In genomic region chr9:1939926-1940368, GRCh38 we compare ENCODE assay signal across 8 cellular contexts.
A peak's percentile ranks its signal among the peaks of the same experiment; 100 is the strongest.
DNase-seq lines count a peak whose midpoint lies in the region; ATAC-seq, FAIRE-seq and TF ChIP-seq lines count a peak whose summit lies in the region.

No MANE protein-coding gene starts in this region.

- no peak overlapping the region for H3K4me3 ChIP-seq in breast epithelium
- H3K4me3 ChIP-seq in pancreas = no peak overlapping the region
- no peak overlapping the region for H3K4me3 ChIP-seq in tibial artery

- H3K36me3 ChIP-seq in breast epithelium (no peaks in the 10 kb centered on the region), pancreas (no peaks in the 10 kb centered on the region), tibial artery (no peaks in the 10 kb centered on the region)

- no peaks in the 10 kb centered on the region for H3K4me1 Mint-ChIP-seq in MCF 10A (ENCODE audit: insufficient read depth, unreplicated experiment)

- H3K4me3 Mint-ChIP-seq in MCF 10A (ENCODE audit: unreplicated experiment) = no peak overlapping the region

- H3K27ac Mint-ChIP-seq in MCF 10A (ENCODE audit: low read depth, unreplicated experiment) = no peak overlapping the region

- H3K9me3 Mint-ChIP-seq in MCF 10A (ENCODE audit: unreplicated experiment) = no peaks in the 10 kb centered on the region

- H3K27me3 Mint-ChIP-seq in MCF 10A (ENCODE audit: insufficient read depth, unreplicated experiment) = peaks cover 32% of the 10 kb centered on the region

- H3K27me3 ChIP-seq in breast epithelium (no peaks in the 10 kb centered on the region), pancreas (no peaks in the 10 kb centered on the region), tibial artery (no peaks in the 10 kb centered on the region)

- no peaks in the 10 kb centered on the region for H3K36me3 Mint-ChIP-seq in MCF 10A (ENCODE audit: insufficient read depth, unreplicated experiment)

- H3K27ac ChIP-seq in breast epithelium (no peak overlapping the region), pancreas (no peak overlapping the region), tibial artery (no peak overlapping the region)

- no TSS peak for BruUV-seq in MCF 10A (replicated peaks; lab: Mats Ljungman, UMichigan)

- WGBS in pancreas, 2 donors = 39 to 43% methylated on average over 7 of the region's 7 CpGs

- H3K4me1 ChIP-seq in breast epithelium (no peaks in the 10 kb centered on the region), pancreas (no peaks in the 10 kb centered on the region), tibial artery (no peaks in the 10 kb centered on the region)

- DNase-seq in MCF 10A (ENCODE audit: unreplicated experiment) (peak; percentile 47), breast epithelium (ENCODE audit: low spot score in 2 of 2) (no peak), H54 (ENCODE audit: insufficient read length, low spot score) (no peak), Kasumi-1 (lab: John Stamatoyannopoulos, UW) (peak; percentile 6 to 20), dermis microvascular lymphatic vessel endothelial cell (ENCODE audit: low read depth in 2 of 2) (peak; percentile 2 to 30), pancreas (peak in 4 of 6 donors; percentile 23 to 41 (median 34)), tibial artery (no peak)

- FAIRE-seq in H54 (lab: Jason Lieb, UNC) (peak; percentile 11), pancreas (lab: Jason Lieb, UNC) (no peak)

- ATAC-seq in SK-N-SH treated with all-trans-retinoic acid at 6 μM for 48 hours (peak; percentile 44; the same call in 1 of the 3 replicates), pancreas (peak; percentile 64 to 89 (median 84))

- POLR2A ChIA-PET in MCF 10A (lab: Yijun Ruan, JAX) = no interaction called here

- H3K9me3 ChIP-seq in breast epithelium = no peaks in the 10 kb centered on the region
- no peaks in the 10 kb centered on the region for H3K9me3 ChIP-seq in pancreas
- H3K9me3 ChIP-seq in tibial artery = no peaks in the 10 kb centered on the region

- TF ChIP-seq CTCF in MCF 10A (IDR thresholded peaks at IDR 0.05; ENCODE audit: unreplicated experiment) (peak; percentile 58), breast epithelium (IDR thresholded peaks at IDR 0.05) (peak in 1 of 3 donors; percentile 34), pancreas (IDR thresholded peaks at IDR 0.05) (peak; percentile 29 to 76 (median 52)), tibial artery (IDR thresholded peaks at IDR 0.05) (peak in 1 of 2 experiments; percentile 21)

- CTCF ChIA-PET in MCF 10A (lab: Yijun Ruan, JAX) = interaction anchor here (0.5 to 1.7 kb wide), 12 partner anchors 19 to 949 kb away, joined by 3 to 9 read pairs (median 4); no protein-coding TSS in a partner anchor

- TF ChIP-seq POLR2A in breast epithelium (IDR thresholded peaks at IDR 0.05) (no peak), H54 (IDR thresholded peaks at IDR 0.05; ENCODE audit: low read depth, low read length) (no peak)

- intact Hi-C loops in MCF 10A (cut with micrococcal nuclease) = loop anchor here (2.0 kb wide), 1 partner anchor 127 kb away; no protein-coding TSS in a partner anchor
- intact Hi-C loops in breast epithelium (cut with DNase I; ENCODE audit: low total_unique reads) = no loop called here
- intact Hi-C loops in pancreas (cut with DNase I) = no loop called here
- intact Hi-C loops in tibial artery (cut with DNase I; ENCODE audit: low total_unique reads) = no loop called here

TF ChIP-seq in SK-N-SH treated with all-trans-retinoic acid at 6 μM for 48 hours, 23 proteins besides CTCF, POLR2A, EP300 and RAD21:
- no peak for TF ChIP-seq CSRNP3 (CRISPR knock-in tag; IDR thresholded peaks at IDR 0.05)
- no peak for TF ChIP-seq GLIS3 (CRISPR knock-in tag; IDR thresholded peaks at IDR 0.05)
- no peak for TF ChIP-seq ESRRG (CRISPR knock-in tag; IDR thresholded peaks at IDR 0.05)
- TF ChIP-seq ZC3H10 (CRISPR knock-in tag; IDR thresholded peaks at IDR 0.05) = no peak
- TF ChIP-seq CREB5 (CRISPR knock-in tag; IDR thresholded peaks at IDR 0.05; ENCODE audit: low read depth) = no peak
- no peak for TF ChIP-seq ZNF8 (CRISPR knock-in tag; IDR thresholded peaks at IDR 0.05)
- TF ChIP-seq TOX (CRISPR knock-in tag; IDR thresholded peaks at IDR 0.05; ENCODE audit: borderline replicate concordance) = no peak
- no peak for TF ChIP-seq PPARA (CRISPR knock-in tag; IDR thresholded peaks at IDR 0.05; ENCODE audit: borderline replicate concordance)
- TF ChIP-seq ZFP3 (CRISPR knock-in tag; IDR thresholded peaks at IDR 0.05) = no peak
- TF ChIP-seq TSHZ2 (CRISPR knock-in tag; IDR thresholded peaks at IDR 0.05) = no peak
- TF ChIP-seq BACH2 (CRISPR knock-in tag; IDR thresholded peaks at IDR 0.05; ENCODE audit: borderline replicate concordance) = no peak

Comparison
In these comparisons a context has a peak if more than half of its experiments do, and no peak if none do; other contexts are left out.
1. DNase-seq: peak in MCF 10A (single experiment), Kasumi-1 (2 of 2), dermis microvascular lymphatic vessel endothelial cell (2 of 2) and pancreas (4 of 6); none in breast epithelium (0 of 2), H54 (single experiment) and tibial artery (0 of 2).